ENCODE assay signal across 8 cellular contexts in the genomic region with DNA sequence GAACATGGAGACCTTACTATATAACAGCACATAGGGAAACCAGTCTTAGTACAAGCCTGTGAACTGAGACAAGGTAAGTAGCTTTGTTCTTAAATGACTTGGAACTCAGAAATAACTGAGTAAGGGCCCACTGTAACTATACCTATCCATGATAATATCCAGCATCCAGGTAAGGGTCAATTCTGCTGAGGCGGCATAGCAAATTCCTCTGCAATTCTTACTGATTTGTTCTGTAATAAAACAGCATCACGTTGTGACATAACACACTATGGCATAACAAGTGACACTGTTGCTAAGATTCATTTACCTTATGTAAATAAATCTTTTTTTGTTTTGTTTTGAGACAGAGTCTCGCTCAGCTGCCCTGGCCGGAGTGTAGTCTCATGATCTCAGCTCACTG.
"Had no signal": no experiment of that assay in that cellular context is flagged by ENCODE, and none has a peak within 500 bp of the region (broad histone marks: within the 10 kb centered on the region; RNA-seq: fewer than 3 reads in every experiment).

No MANE protein-coding gene starts in this region.

- H3K9me3 ChIP-seq: HAP-1 had no signal

- H3K4me2 ChIP-seq: GM23338 had no signal

- H3K4me1 ChIP-seq: HAP-1 had no signal

- H3K4me3 ChIP-seq: GM23338, HAP-1 had no signal

- DNase-seq: H7, HFFc6, KG1 had no signal

- FAIRE-seq: H1 had no signal

- H3K27ac ChIP-seq: HL-60 had no signal

- H3K36me3 ChIP-seq: HAP-1 had no signal

- H2AFZ ChIP-seq: GM23338 had no signal

- ATAC-seq: GM23338, HCT116 had no signal
